14 cellular contexts compared by ENCODE assay signal in the genomic region with DNA sequence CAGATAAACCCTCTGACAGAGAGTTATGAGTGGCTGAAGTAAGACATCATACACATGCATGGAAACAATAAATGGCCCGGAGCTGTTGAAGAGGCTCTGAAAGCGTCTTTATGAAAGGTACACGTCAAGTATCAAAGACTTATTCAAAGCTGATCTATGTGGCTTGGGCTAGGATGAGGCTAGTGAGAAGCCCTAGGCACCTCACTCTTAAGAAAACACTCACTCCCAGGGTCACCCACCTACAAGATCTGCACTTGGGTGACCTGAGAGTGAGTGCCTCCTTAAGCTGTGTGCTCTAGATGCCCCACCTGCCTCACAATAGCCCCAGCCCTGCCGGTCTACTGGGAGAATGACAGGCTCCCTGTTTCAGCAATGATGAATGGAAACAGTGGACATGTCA. TPM values are rescaled to one million over a fixed set of nuclear protein-coding genes. Genes with fewer than 3 reads are reported as not detected.
DNase-seq lines count a peak whose midpoint lies in the region; ATAC-seq and TF ChIP-seq lines count a peak whose summit lies in the region.
"Had no signal": no experiment of that assay in that cellular context is flagged by ENCODE, and none has a peak within 500 bp of the region (broad histone marks: within the 10 kb centered on the region; RNA-seq: fewer than 3 reads in every experiment).

No MANE protein-coding gene starts in this region.

- peak; percentile 69 for DNase-seq in activated CD4-positive, alpha-beta T cell treated with anti-CD3 and anti-CD28 coated beads, Interleukin-2, amount 10 ng/mL, durations not matched to agents 24 days and 14 days
- no peak for DNase-seq in activated CD4-positive, alpha-beta T cell treated with anti-CD3 and anti-CD28 coated beads, Interleukin-2, amount 50 U/mL, for 48 hours
- DNase-seq in NCI-H187 treated with DMSO at 0.1 percent for 48 hours (lab: John Stamatoyannopoulos, UW), result peak; percentile 11
- no peak for DNase-seq in activated naive CD8-positive, alpha-beta T cell treated with anti-CD3 and anti-CD28 coated beads, Interleukin-2, amount 10 ng/mL, durations not matched to agents 7 days and 5 days
- no peak for DNase-seq in gastrocnemius medialis
- DNase-seq in cerebellum (ENCODE audit: low spot score), result no peak
- DNase-seq: NCI-H1417 treated with DMSO at 0.1 percent for 48 hours, T-helper 9 cell had no signal

- H3K4me3 ChIP-seq in gastrocnemius medialis, result peak overlapping the region in 2 of 4 donors; percentile 8 to 57
- H3K4me3 ChIP-seq: A549, neural progenitor cell had no signal

- peaks cover 53% of the 10 kb centered on the region for H3K36me3 Mint-ChIP-seq in activated CD4-positive, alpha-beta T cell treated with anti-CD3 and anti-CD28 coated beads, Interleukin-2, amount 10 ng/mL, durations not matched to agents 24 days and 14 days (ENCODE audit: low read depth)
- H3K36me3 Mint-ChIP-seq in activated naive CD8-positive, alpha-beta T cell treated with anti-CD3 and anti-CD28 coated beads, Interleukin-2, amount 10 ng/mL, durations not matched to agents 7 days and 5 days, result peaks cover 52% of the 10 kb centered on the region
- H3K36me3 Mint-ChIP-seq: neural progenitor cell, type B pancreatic cell had no signal

- TF ChIP-seq CTCF in gastrocnemius medialis (IDR thresholded peaks at IDR 0.05 in 4 of 5, conservative IDR thresholded peaks at IDR 0.05 in 1 of 5), result no peak

- H3K27me3 ChIP-seq in gastrocnemius medialis, result no peaks in the 10 kb centered on the region

- H3K36me3 ChIP-seq in gastrocnemius medialis, result no peaks in the 10 kb centered on the region
- H3K36me3 ChIP-seq: neural progenitor cell had no signal

- intact Hi-C loops in activated CD4-positive, alpha-beta T cell treated with anti-CD3 and anti-CD28 coated beads, Interleukin-2, amount 10 ng/mL, durations not matched to agents 24 days and 14 days (cut with micrococcal nuclease), result loop anchor here (5.0 kb wide), 1 partner anchor 83 kb away; the partner anchor contains the start of gene GIMAP6
- intact Hi-C loops in gastrocnemius medialis (cut with DNase I; ENCODE audit: low total_unique reads), result loop anchor here (5.0 kb wide), 1 partner anchor 83 kb away; the partner anchor contains the start of gene GIMAP6

- no peaks in the 10 kb centered on the region for H3K4me1 ChIP-seq in gastrocnemius medialis
- H3K4me1 ChIP-seq: A549, neural progenitor cell had no signal

- in situ Hi-C loops in gastrocnemius medialis (cut with MboI; ENCODE audit: low sequenced_read_pairs in 4 of 4), result no loop called here

- no peak for TF ChIP-seq POLR2A in gastrocnemius medialis (IDR thresholded peaks at IDR 0.05)

- H3K27ac Mint-ChIP-seq in activated CD4-positive, alpha-beta T cell treated with anti-CD3 and anti-CD28 coated beads, Interleukin-2, amount 10 ng/mL, durations not matched to agents 24 days and 14 days, result peak overlapping the region; percentile 87
- peak overlapping the region; percentile 87 for H3K27ac Mint-ChIP-seq in activated naive CD8-positive, alpha-beta T cell treated with anti-CD3 and anti-CD28 coated beads, Interleukin-2, amount 10 ng/mL, durations not matched to agents 7 days and 5 days
- H3K27ac Mint-ChIP-seq: neural progenitor cell, type B pancreatic cell had no signal

- peaks cover 45% of the 10 kb centered on the region for H3K4me1 Mint-ChIP-seq in activated CD4-positive, alpha-beta T cell treated with anti-CD3 and anti-CD28 coated beads, Interleukin-2, amount 10 ng/mL, durations not matched to agents 24 days and 14 days
- H3K4me1 Mint-ChIP-seq in activated naive CD8-positive, alpha-beta T cell treated with anti-CD3 and anti-CD28 coated beads, Interleukin-2, amount 10 ng/mL, durations not matched to agents 7 days and 5 days, result peaks cover 38% of the 10 kb centered on the region
- H3K4me1 Mint-ChIP-seq: neural progenitor cell had no signal

- peaks cover 16% of the 10 kb centered on the region for H3K9me3 Mint-ChIP-seq in activated CD4-positive, alpha-beta T cell treated with anti-CD3 and anti-CD28 coated beads, Interleukin-2, amount 10 ng/mL, durations not matched to agents 24 days and 14 days
- peaks cover 18% of the 10 kb centered on the region for H3K9me3 Mint-ChIP-seq in activated naive CD8-positive, alpha-beta T cell treated with anti-CD3 and anti-CD28 coated beads, Interleukin-2, amount 10 ng/mL, durations not matched to agents 7 days and 5 days

- peak; percentile 32 for ATAC-seq in activated naive CD8-positive, alpha-beta T cell treated with anti-CD3 and anti-CD28 coated beads, Interleukin-2, amount 10 ng/mL, durations not matched to agents 7 days and 5 days (ENCODE audit: low read depth)
- ATAC-seq in gastrocnemius medialis (no peak), HG02571 (IDR thresholded peaks at IDR 0.05; ENCODE audit: unreplicated experiment) (no peak), GM19324 (IDR thresholded peaks at IDR 0.05; ENCODE audit: low FRiP score, unreplicated experiment) (no peak)

- peak overlapping the region; percentile 67 to 76 (median 72) for H3K27ac ChIP-seq in gastrocnemius medialis
- H3K27ac ChIP-seq: A549, neural progenitor cell had no signal

- peak overlapping the region; percentile 89 for H3K4me3 Mint-ChIP-seq in activated CD4-positive, alpha-beta T cell treated with anti-CD3 and anti-CD28 coated beads, Interleukin-2, amount 10 ng/mL, durations not matched to agents 24 days and 14 days
- peak overlapping the region; percentile 84 for H3K4me3 Mint-ChIP-seq in activated naive CD8-positive, alpha-beta T cell treated with anti-CD3 and anti-CD28 coated beads, Interleukin-2, amount 10 ng/mL, durations not matched to agents 7 days and 5 days
- H3K4me3 Mint-ChIP-seq: neural progenitor cell, type B pancreatic cell had no signal

- no peaks in the 10 kb centered on the region for H3K27me3 Mint-ChIP-seq in activated CD4-positive, alpha-beta T cell treated with anti-CD3 and anti-CD28 coated beads, Interleukin-2, amount 10 ng/mL, durations not matched to agents 24 days and 14 days
- H3K27me3 Mint-ChIP-seq in activated naive CD8-positive, alpha-beta T cell treated with anti-CD3 and anti-CD28 coated beads, Interleukin-2, amount 10 ng/mL, durations not matched to agents 7 days and 5 days, result no peaks in the 10 kb centered on the region

- POLR2A ChIA-PET in activated naive CD8-positive, alpha-beta T cell treated with anti-CD3 and anti-CD28 coated beads, Interleukin-2, amount 10 ng/mL, durations not matched to agents 7 days and 5 days (lab: Charles Lee), result interaction anchor here (1.0 to 4.2 kb wide), 17 partner anchors 12 to 266 kb away, joined by 3 to 33 read pairs (median 9); partner anchors contain the start of genes GIMAP2, GIMAP5 and GIMAP7

- H3K9me3 ChIP-seq in gastrocnemius medialis, result no peaks in the 10 kb centered on the region
- H3K9me3 ChIP-seq: A549 had no signal

RNA-seq across cellular contexts. Expression of gene GIMAP1, which starts 1.1 kb away (rescaled TPM):
- 4.9 and 6.0 TPM in 2 replicates for total RNA-seq in activated CD4-positive, alpha-beta T cell treated with anti-CD3 and anti-CD28 coated beads, Interleukin-2, amount 10 ng/mL, durations not matched to agents 24 days and 14 days
- total RNA-seq in activated naive CD8-positive, alpha-beta T cell treated with anti-CD3 and anti-CD28 coated beads, Interleukin-2, amount 10 ng/mL, durations not matched to agents 7 days and 5 days, result 10 to 100 TPM; 42.1 to 43.0 TPM
- total RNA-seq in gastrocnemius medialis (1 to 10 TPM; 4.1 to 7.8 (median 4.9) TPM), cerebellum (0.82 TPM)
- total RNA-seq: NCI-H460 had no signal

RNA-seq across cellular contexts. Expression of gene GIMAP5, which starts 21.9 kb away (rescaled TPM):
- 44.4 and 50.9 TPM in 2 replicates for total RNA-seq in activated CD4-positive, alpha-beta T cell treated with anti-CD3 and anti-CD28 coated beads, Interleukin-2, amount 10 ng/mL, durations not matched to agents 24 days and 14 days
- 100 to 1,000 TPM; 112 to 123 TPM for total RNA-seq in activated naive CD8-positive, alpha-beta T cell treated with anti-CD3 and anti-CD28 coated beads, Interleukin-2, amount 10 ng/mL, durations not matched to agents 7 days and 5 days
- total RNA-seq in gastrocnemius medialis (10 to 100 TPM; 13.5 to 29.4 (median 15.6) TPM), cerebellum (3.8 TPM)
- total RNA-seq: NCI-H460 had no signal

RNA-seq across cellular contexts. Expression of gene GIMAP2, which starts 29.8 kb away (rescaled TPM):
- total RNA-seq in activated CD4-positive, alpha-beta T cell treated with anti-CD3 and anti-CD28 coated beads, Interleukin-2, amount 10 ng/mL, durations not matched to agents 24 days and 14 days, result 28.2 TPM in 2 replicates
- 100 to 1,000 TPM; 139 to 140 TPM for total RNA-seq in activated naive CD8-positive, alpha-beta T cell treated with anti-CD3 and anti-CD28 coated beads, Interleukin-2, amount 10 ng/mL, durations not matched to agents 7 days and 5 days
- total RNA-seq in gastrocnemius medialis (1 to 10 TPM; 2.2 to 6.7 (median 3.2) TPM), cerebellum (3.1 TPM)

Comparison
In these comparisons a context has a peak if more than half of its experiments do, and no peak if none do; other contexts are left out.
1. DNase-seq: peak in activated CD4-positive, alpha-beta T cell treated with anti-CD3 and anti-CD28 coated beads, Interleukin-2, amount 10 ng/mL, durations not matched to agents 24 days and 14 days (single experiment) and NCI-H187 treated with DMSO at 0.1 percent for 48 hours (single experiment); none in activated CD4-positive, alpha-beta T cell treated with anti-CD3 and anti-CD28 coated beads, Interleukin-2, amount 50 U/mL, for 48 hours (0 of 2), activated naive CD8-positive, alpha-beta T cell treated with anti-CD3 and anti-CD28 coated beads, Interleukin-2, amount 10 ng/mL, durations not matched to agents 7 days and 5 days (single experiment), gastrocnemius medialis (0 of 2) and cerebellum (single experiment).